In the genomic region with DNA sequence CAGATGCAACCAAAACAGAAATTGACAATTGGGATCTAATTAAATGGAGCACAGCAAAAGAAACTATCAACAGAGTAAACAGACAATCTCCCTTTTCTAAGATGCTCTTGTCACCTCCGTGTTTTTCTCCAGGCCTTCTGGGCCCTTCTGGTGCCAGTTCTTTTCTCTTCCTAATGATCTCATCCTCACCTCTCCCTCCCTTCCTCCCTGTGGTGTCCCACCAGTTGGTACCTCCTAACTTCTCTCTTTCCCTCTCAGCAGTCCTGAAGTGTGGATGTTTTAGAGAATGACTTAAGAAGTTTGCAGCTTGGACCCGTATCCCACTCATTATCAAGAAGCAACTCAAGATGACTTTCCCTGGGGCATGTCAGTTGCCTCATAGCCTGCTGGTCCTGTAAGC, we compare ENCODE assay signal across 23 cellular contexts. TPM values are rescaled to one million over a fixed set of nuclear protein-coding genes. Genes with fewer than 3 reads are reported as not detected.
A peak's percentile ranks its signal among the peaks of the same experiment; 100 is the strongest.
DNase-seq lines count a peak whose midpoint lies in the region; ATAC-seq and TF ChIP-seq lines count a peak whose summit lies in the region.
"Had no signal": no experiment of that assay in that cellular context is flagged by ENCODE, and none has a peak within 500 bp of the region (broad histone marks: within the 10 kb centered on the region; RNA-seq: fewer than 3 reads in every experiment).

No MANE protein-coding gene starts in this region.

- H3K4me1 Mint-ChIP-seq in activated CD8-positive, alpha-beta memory T cell treated with anti-CD3 and anti-CD28 coated beads, Interleukin-2, amount 10 ng/mL, durations not matched to agents 7 days and 5 days, result peaks cover 22% of the 10 kb centered on the region
- H3K4me1 Mint-ChIP-seq in activated T-helper 17 cell treated with anti-CD3 and anti-CD28 coated beads, Interleukin-2, amount 50 U/mL, for 72 hours, result peaks cover 4% of the 10 kb centered on the region
- peaks cover 41% of the 10 kb centered on the region for H3K4me1 Mint-ChIP-seq in nephron progenitor cell

- H3K27me3 Mint-ChIP-seq in activated CD8-positive, alpha-beta memory T cell treated with anti-CD3 and anti-CD28 coated beads, Interleukin-2, amount 10 ng/mL, durations not matched to agents 7 days and 5 days, result no peaks in the 10 kb centered on the region
- H3K27me3 Mint-ChIP-seq in activated T-helper 17 cell treated with anti-CD3 and anti-CD28 coated beads, Interleukin-2, amount 50 U/mL, for 72 hours, result no peaks in the 10 kb centered on the region
- H3K27me3 Mint-ChIP-seq in nephron progenitor cell (ENCODE audit: low read depth, poor library complexity), result peaks cover 7% of the 10 kb centered on the region

- H3K36me3 Mint-ChIP-seq in activated CD8-positive, alpha-beta memory T cell treated with anti-CD3 and anti-CD28 coated beads, Interleukin-2, amount 10 ng/mL, durations not matched to agents 7 days and 5 days, result peaks cover 23% of the 10 kb centered on the region
- no peaks in the 10 kb centered on the region for H3K36me3 Mint-ChIP-seq in activated T-helper 17 cell treated with anti-CD3 and anti-CD28 coated beads, Interleukin-2, amount 50 U/mL, for 72 hours (ENCODE audit: low read depth)
- no peaks in the 10 kb centered on the region for H3K36me3 Mint-ChIP-seq in nephron progenitor cell (ENCODE audit: low read depth)

- no peak for DNase-seq in activated CD8-positive, alpha-beta memory T cell treated with anti-CD3 and anti-CD28 coated beads, Interleukin-2, amount 10 ng/mL, durations not matched to agents 7 days and 5 days
- DNase-seq in activated CD8-positive, alpha-beta memory T cell treated with anti-CD3 and anti-CD28 coated beads for 24 hours, result no peak
- no peak for DNase-seq in nephron progenitor cell
- DNase-seq in left lobe of liver (ENCODE audit: low spot score), result no peak
- no peak for DNase-seq in GM13977 (ENCODE audit: low spot score)
- DNase-seq: 8988T; ACHN; Calu3; DMS79 treated with DMSO at 0.1 percent for 48 hours; GF-D8; NCI-H1048; NCI-H1417; NCI-H1694; NCI-H2029 treated with DMSO at 0.1 percent for 48 hours; NCI-H446 treated with DMSO at 0.1 percent for 48 hours; NCI-H526; NCI-H82; NK-92 treated with Interleukin-12 subunit alpha and Interleukin-12 subunit beta, amount 100 ng/mL, for 24 hours; SHP77 had no signal

- CTCF ChIA-PET in activated CD8-positive, alpha-beta memory T cell treated with anti-CD3 and anti-CD28 coated beads, Interleukin-2, amount 10 ng/mL, durations not matched to agents 7 days and 5 days (lab: Charles Lee), result no interaction called here

- in situ Hi-C loops in GM13977 (cut with MboI; ENCODE audit: low pct_unique_long_range_greater_than_20kb, low sequenced_read_pairs, unreplicated experiment), result no loop called here

- H3K4me3 Mint-ChIP-seq in activated CD8-positive, alpha-beta memory T cell treated with anti-CD3 and anti-CD28 coated beads, Interleukin-2, amount 10 ng/mL, durations not matched to agents 7 days and 5 days, result no peak overlapping the region
- H3K4me3 Mint-ChIP-seq in activated T-helper 17 cell treated with anti-CD3 and anti-CD28 coated beads, Interleukin-2, amount 50 U/mL, for 72 hours, result no peak overlapping the region
- no peak overlapping the region for H3K4me3 Mint-ChIP-seq in nephron progenitor cell
- H3K4me3 Mint-ChIP-seq: GM23338 had no signal

- no peak for TF ChIP-seq CTCF in nephron progenitor cell (IDR thresholded peaks at IDR 0.05)
- no peak for TF ChIP-seq CTCF in GM13977 (IDR thresholded peaks at IDR 0.05; ENCODE audit: extremely low read depth, insufficient read depth, missing control alignments)

- no peak for ATAC-seq in activated CD8-positive, alpha-beta memory T cell treated with anti-CD3 and anti-CD28 coated beads, Interleukin-2, amount 10 ng/mL, durations not matched to agents 7 days and 5 days
- no peak for ATAC-seq in activated T-helper 17 cell treated with anti-CD3 and anti-CD28 coated beads, Interleukin-2, amount 50 U/mL, for 72 hours (replicated peaks)
- ATAC-seq in left lobe of liver (no peak), GM18909 (IDR thresholded peaks at IDR 0.05; ENCODE audit: poor library complexity, unreplicated experiment) (no peak)
- ATAC-seq: GM23338, Panc1 had no signal

- H3K27ac Mint-ChIP-seq in activated CD8-positive, alpha-beta memory T cell treated with anti-CD3 and anti-CD28 coated beads, Interleukin-2, amount 10 ng/mL, durations not matched to agents 7 days and 5 days, result peak overlapping the region; percentile 33
- peak overlapping the region; percentile 3 for H3K27ac Mint-ChIP-seq in activated T-helper 17 cell treated with anti-CD3 and anti-CD28 coated beads, Interleukin-2, amount 50 U/mL, for 72 hours
- peak overlapping the region; percentile 48 for H3K27ac Mint-ChIP-seq in nephron progenitor cell
- H3K27ac Mint-ChIP-seq: GM23338 had no signal

- H3K9me3 Mint-ChIP-seq in activated CD8-positive, alpha-beta memory T cell treated with anti-CD3 and anti-CD28 coated beads, Interleukin-2, amount 10 ng/mL, durations not matched to agents 7 days and 5 days (ENCODE audit: low read depth), result no peaks in the 10 kb centered on the region
- no peaks in the 10 kb centered on the region for H3K9me3 Mint-ChIP-seq in activated T-helper 17 cell treated with anti-CD3 and anti-CD28 coated beads, Interleukin-2, amount 50 U/mL, for 72 hours
- H3K9me3 Mint-ChIP-seq in nephron progenitor cell, result no peaks in the 10 kb centered on the region
- H3K9me3 Mint-ChIP-seq: GM23338 had no signal

RNA-seq across cellular contexts. Expression of gene APOBEC3H, which starts 6.4 kb away (rescaled TPM):
- 100 to 1,000 TPM in 1 of 2 experiments, 10 to 100 TPM in 1; 67.0 to 137 TPM for total RNA-seq in activated CD8-positive, alpha-beta memory T cell treated with anti-CD3 and anti-CD28 coated beads, Interleukin-2, amount 10 ng/mL, durations not matched to agents 7 days and 5 days
- total RNA-seq in activated T-helper 17 cell treated with anti-CD3 and anti-CD28 coated beads, Interleukin-2, amount 50 U/mL, for 72 hours, result 10 to 100 TPM; 20.6 to 33.0 TPM
- not detected for total RNA-seq in left lobe of liver
- total RNA-seq: Calu3, GM23338 had no signal

RNA-seq across cellular contexts. Expression of gene APOBEC3G, which starts 26.4 kb away (rescaled TPM):
- total RNA-seq in activated CD8-positive, alpha-beta memory T cell treated with anti-CD3 and anti-CD28 coated beads, Interleukin-2, amount 10 ng/mL, durations not matched to agents 7 days and 5 days, result 100 to 1,000 TPM; 146 to 196 TPM
- total RNA-seq in activated T-helper 17 cell treated with anti-CD3 and anti-CD28 coated beads, Interleukin-2, amount 50 U/mL, for 72 hours, result 10 to 100 TPM; 68.3 to 72.6 TPM
- total RNA-seq in left lobe of liver, result 1.3 TPM

RNA-seq across cellular contexts. Expression of gene CBX7, which starts 49.0 kb away (rescaled TPM):
- total RNA-seq in activated CD8-positive, alpha-beta memory T cell treated with anti-CD3 and anti-CD28 coated beads, Interleukin-2, amount 10 ng/mL, durations not matched to agents 7 days and 5 days, result 10 to 100 TPM; 12.7 to 13.5 TPM
- 10 to 100 TPM; 21.5 to 82.9 TPM for total RNA-seq in activated T-helper 17 cell treated with anti-CD3 and anti-CD28 coated beads, Interleukin-2, amount 50 U/mL, for 72 hours
- 15.7 TPM for total RNA-seq in left lobe of liver

Comparison
In these comparisons a context has a peak if more than half of its experiments do, and no peak if none do; other contexts are left out.
1. RNA of gene APOBEC3H, which starts 6.4 kb away (total RNA-seq): 67.0 to 137 TPM in activated CD8-positive, alpha-beta memory T cell treated with anti-CD3 and anti-CD28 coated beads, Interleukin-2, amount 10 ng/mL, durations not matched to agents 7 days and 5 days and 20.6 to 33.0 TPM in activated T-helper 17 cell treated with anti-CD3 and anti-CD28 coated beads, Interleukin-2, amount 50 U/mL, for 72 hours; not detected in left lobe of liver (single experiment); every median in the first group is over 10 times any median in the second.
2. RNA of gene APOBEC3G, which starts 26.4 kb away (total RNA-seq): 146 to 196 TPM in activated CD8-positive, alpha-beta memory T cell treated with anti-CD3 and anti-CD28 coated beads, Interleukin-2, amount 10 ng/mL, durations not matched to agents 7 days and 5 days and 68.3 to 72.6 TPM in activated T-helper 17 cell treated with anti-CD3 and anti-CD28 coated beads, Interleukin-2, amount 50 U/mL, for 72 hours; 1.3 TPM in left lobe of liver (single experiment); every median in the first group is over 10 times any median in the second.
3. Peak in every context shown above with its lines, with median percentiles within 50 percentile points of each other: H3K27ac Mint-ChIP-seq.